16 cellular contexts compared by ENCODE assay signal in genomic region chr10:6569259-6569658, GRCh38. TPM values are rescaled to one million over a fixed set of nuclear protein-coding genes. Genes with fewer than 3 reads are reported as not detected.
"Had no signal": no experiment of that assay in that cellular context is flagged by ENCODE, and none has a peak within 500 bp of the region (broad histone marks: within the 10 kb centered on the region; RNA-seq: fewer than 3 reads in every experiment).

No MANE protein-coding gene starts in this region.

- H3K27ac ChIP-seq: brain microvascular endothelial cell, esophagus squamous epithelium, psoas muscle, right lobe of liver, spleen, upper lobe of left lung had no signal

- H3K36me3 Mint-ChIP-seq: stimulated activated naive B cell treated with anti-CD40 and anti-IgM and Interleukin-4, amounts not matched to agents 10 μg/mL and 1 μg/mL and 100 μg/mL, for 72 hours had no signal

- H3K4me3 Mint-ChIP-seq: nephron progenitor cell; stimulated activated naive B cell treated with anti-CD40 and anti-IgM and Interleukin-4, amounts not matched to agents 10 μg/mL and 1 μg/mL and 100 μg/mL, for 72 hours had no signal

- H3K36me3 ChIP-seq: brain microvascular endothelial cell, esophagus squamous epithelium, right lobe of liver, spleen, upper lobe of left lung had no signal

- H3K9me3 Mint-ChIP-seq: nephron progenitor cell; stimulated activated naive B cell treated with anti-CD40 and anti-IgM and Interleukin-4, amounts not matched to agents 10 μg/mL and 1 μg/mL and 100 μg/mL, for 72 hours had no signal

- H3K4me3 ChIP-seq: esophagus squamous epithelium, mucosa of descending colon, psoas muscle, right lobe of liver, spleen, upper lobe of left lung had no signal

- ATAC-seq: mucosa of descending colon; psoas muscle; right lobe of liver; stimulated activated naive B cell treated with anti-CD40 and anti-IgM and Interleukin-4, amounts not matched to agents 10 μg/mL and 1 μg/mL and 100 μg/mL, for 72 hours had no signal

- H3K4me1 Mint-ChIP-seq: stimulated activated naive B cell treated with anti-CD40 and anti-IgM and Interleukin-4, amounts not matched to agents 10 μg/mL and 1 μg/mL and 100 μg/mL, for 72 hours had no signal

- H3K4me1 ChIP-seq: esophagus squamous epithelium, right lobe of liver had no signal

- DNase-seq: activated CD4-positive, CD25-positive, alpha-beta regulatory T cell treated with anti-CD3 and anti-CD28 coated beads, Interleukin-2, amount 50 U/mL, for 72 hours; brain microvascular endothelial cell; cerebellar nuclear complex; dermis blood vessel endothelial cell; esophagus squamous epithelium; foreskin fibroblast; mucosa of descending colon; nephron progenitor cell; psoas muscle; right lobe of liver; SHP77; spleen; stimulated activated CD4-positive, alpha-beta T cell treated with anti-CD3 and anti-CD28 coated beads, Interleukin-1b, Interleukin-23, amount 100 ng/mL, for 48 hours; stimulated activated naive B cell treated with anti-CD40 and anti-IgM and Interleukin-4, amounts not matched to agents 10 μg/mL and 1 μg/mL and 100 μg/mL, for 72 hours; upper lobe of left lung had no signal

- H3K27ac Mint-ChIP-seq: nephron progenitor cell; stimulated activated naive B cell treated with anti-CD40 and anti-IgM and Interleukin-4, amounts not matched to agents 10 μg/mL and 1 μg/mL and 100 μg/mL, for 72 hours had no signal

- H3K27me3 ChIP-seq: brain microvascular endothelial cell, right lobe of liver, upper lobe of left lung had no signal

- H3K9me3 ChIP-seq: esophagus squamous epithelium, mucosa of descending colon, psoas muscle, right lobe of liver, spleen, upper lobe of left lung had no signal

RNA-seq across cellular contexts. Expression of gene PRKCQ, which starts 10.8 kb away (rescaled TPM):
- total RNA-seq: osteoblast had no signal
